In the genomic region with DNA sequence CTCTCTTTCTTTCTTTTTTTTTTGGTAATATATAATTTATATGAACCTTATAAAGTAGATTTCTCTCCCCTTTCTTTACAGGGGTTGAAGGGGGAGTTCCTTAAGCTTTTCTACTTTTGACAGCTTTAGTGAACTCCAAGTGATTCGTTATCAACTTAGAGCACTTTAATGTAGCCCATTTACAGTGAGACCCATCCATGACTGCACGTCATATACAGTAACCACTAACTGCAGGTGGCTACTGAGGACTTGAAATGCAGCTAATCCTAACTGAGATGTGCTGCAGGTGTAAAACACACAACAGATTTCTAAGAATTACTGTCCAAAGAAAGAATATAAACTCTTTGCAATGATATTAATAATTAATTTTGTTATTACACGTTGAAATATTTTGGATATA, we compare ENCODE assay signal across 8 cellular contexts. TPM values are rescaled to one million over a fixed set of nuclear protein-coding genes. Genes with fewer than 3 reads are reported as not detected.
DNase-seq lines count a peak whose midpoint lies in the region; ATAC-seq and TF ChIP-seq lines count a peak whose summit lies in the region.

No MANE protein-coding gene starts in this region.

- H3K27me3 ChIP-seq in heart right ventricle = peaks cover 0 to 25% (median 4%) of the 10 kb centered on the region in 7 donors
- peaks cover 4 to 5% of the 10 kb centered on the region in 2 donors for H3K27me3 ChIP-seq in uterus

- intact Hi-C loops in heart right ventricle (cut with DNase I) = loop anchor here in 1 of 10 donors (10.0 kb wide), 1 partner anchor 162 kb away; no protein-coding TSS in a partner anchor
- intact Hi-C loops in left ventricle myocardium superior (cut with micrococcal nuclease) = no loop called here
- intact Hi-C loops in uterus (cut with DNase I; ENCODE audit: low total_unique reads) = no loop called here

- H3K27me3 Mint-ChIP-seq in activated CD4-positive, alpha-beta memory T cell treated with anti-CD3 and anti-CD28 coated beads, Interleukin-2, amount 10 ng/mL, durations not matched to agents 7 days and 5 days = no peaks in the 10 kb centered on the region

- TF ChIP-seq POLR2A in uterus (IDR thresholded peaks at IDR 0.05) = no peak

- H3K4me1 Mint-ChIP-seq in activated CD4-positive, alpha-beta memory T cell treated with anti-CD3 and anti-CD28 coated beads, Interleukin-2, amount 10 ng/mL, durations not matched to agents 7 days and 5 days = no peaks in the 10 kb centered on the region

- ATAC-seq in heart right ventricle (no peak), left ventricle myocardium superior (no peak), GM18498 (IDR thresholded peaks at IDR 0.05; ENCODE audit: unreplicated experiment) (no peak)

- H3K27ac ChIP-seq in heart right ventricle (no peak overlapping the region), uterus (no peak overlapping the region)

- DNase-seq in heart right ventricle = no peak
- no peak for DNase-seq in left ventricle myocardium superior
- no peak for DNase-seq in activated CD4-positive, alpha-beta memory T cell treated with anti-CD3 and anti-CD28 coated beads, Interleukin-2, amount 10 ng/mL, durations not matched to agents 7 days and 5 days
- peak; percentile 62 for DNase-seq in left kidney (ENCODE audit: low read depth, low spot score)
- DNase-seq in uterus = no peak
- DNase-seq in activated CD4-positive, CD25-positive, alpha-beta regulatory T cell (lab: John Stamatoyannopoulos, UW) = no peak
- no peak for DNase-seq in activated CD4-positive, alpha-beta T cell treated with anti-CD3 and anti-CD28 coated beads, Interleukin-2, amount 50 U/mL, for 1 hour

- TF ChIP-seq CTCF in heart right ventricle (IDR thresholded peaks at IDR 0.05) (no peak), uterus (IDR thresholded peaks at IDR 0.05) (no peak)

- H3K4me1 ChIP-seq in heart right ventricle (peaks cover 0 to 8% (median 0%) of the 10 kb centered on the region in 9 donors), uterus (no peaks in the 10 kb centered on the region)

- no peak overlapping the region for H3K27ac Mint-ChIP-seq in activated CD4-positive, alpha-beta memory T cell treated with anti-CD3 and anti-CD28 coated beads, Interleukin-2, amount 10 ng/mL, durations not matched to agents 7 days and 5 days

- POLR2A ChIA-PET in activated CD4-positive, alpha-beta memory T cell treated with anti-CD3 and anti-CD28 coated beads, Interleukin-2, amount 10 ng/mL, durations not matched to agents 7 days and 5 days (lab: Charles Lee) = no interaction called here

- H3K9me3 ChIP-seq in heart right ventricle (no peaks in the 10 kb centered on the region), uterus (no peaks in the 10 kb centered on the region)

- peak overlapping the region; percentile 48 for H3K4me3 Mint-ChIP-seq in activated CD4-positive, alpha-beta memory T cell treated with anti-CD3 and anti-CD28 coated beads, Interleukin-2, amount 10 ng/mL, durations not matched to agents 7 days and 5 days

- H3K9me3 Mint-ChIP-seq in activated CD4-positive, alpha-beta memory T cell treated with anti-CD3 and anti-CD28 coated beads, Interleukin-2, amount 10 ng/mL, durations not matched to agents 7 days and 5 days = no peaks in the 10 kb centered on the region

- no peaks in the 10 kb centered on the region for H3K36me3 ChIP-seq in heart right ventricle
- H3K36me3 ChIP-seq in uterus = no peaks in the 10 kb centered on the region

- WGBS in heart right ventricle, 2 donors = 10 to 16% methylated on average over 3 of the region's 3 CpGs

- H3K4me3 ChIP-seq in heart right ventricle (peak overlapping the region; percentile 33 to 61 (median 54)), uterus (peak overlapping the region; percentile 37 to 39)

- no peaks in the 10 kb centered on the region for H3K36me3 Mint-ChIP-seq in activated CD4-positive, alpha-beta memory T cell treated with anti-CD3 and anti-CD28 coated beads, Interleukin-2, amount 10 ng/mL, durations not matched to agents 7 days and 5 days (ENCODE audit: low read depth)

- CTCF ChIA-PET in activated CD4-positive, alpha-beta memory T cell treated with anti-CD3 and anti-CD28 coated beads, Interleukin-2, amount 10 ng/mL, durations not matched to agents 7 days and 5 days (lab: Charles Lee) = no interaction called here

RNA-seq across cellular contexts. Expression of gene LRRIQ1, which starts 0.6 kb away (rescaled TPM):
- total RNA-seq in heart right ventricle (under 1 TPM in 9 of 10 donors, not detected in 1; 0.04 to 0.79 (median 0.14) TPM), left ventricle myocardium superior (not detected), uterus (10 to 100 TPM in 1 of 4 donors, 1 to 10 TPM in 1, under 1 TPM in 2; 0.51 to 13.1 (median 1.9) TPM)
- polyA plus RNA-seq in heart right ventricle = under 1 TPM; 0.15 to 0.16 TPM
- total RNA-seq in activated CD4-positive, alpha-beta memory T cell treated with anti-CD3 and anti-CD28 coated beads, Interleukin-2, amount 10 ng/mL, durations not matched to agents 7 days and 5 days = not detected

RNA-seq across cellular contexts. Expression of gene TSPAN19, which starts 0.7 kb away (rescaled TPM):
- 1 to 10 TPM in 1 of 10 donors, under 1 TPM in 4, not detected in 5; 0.34 to 1.0 (median 0.47) TPM for total RNA-seq in heart right ventricle
- polyA plus RNA-seq in heart right ventricle = under 1 TPM; 0.06 to 0.80 TPM
- total RNA-seq in left ventricle myocardium superior = not detected
- total RNA-seq in activated CD4-positive, alpha-beta memory T cell treated with anti-CD3 and anti-CD28 coated beads, Interleukin-2, amount 10 ng/mL, durations not matched to agents 7 days and 5 days = not detected
- under 1 TPM in 2 of 4 donors, not detected in 2; under 0.01 to 0.59 TPM for total RNA-seq in uterus
